19 cellular contexts compared by ENCODE assay signal in the genomic region with DNA sequence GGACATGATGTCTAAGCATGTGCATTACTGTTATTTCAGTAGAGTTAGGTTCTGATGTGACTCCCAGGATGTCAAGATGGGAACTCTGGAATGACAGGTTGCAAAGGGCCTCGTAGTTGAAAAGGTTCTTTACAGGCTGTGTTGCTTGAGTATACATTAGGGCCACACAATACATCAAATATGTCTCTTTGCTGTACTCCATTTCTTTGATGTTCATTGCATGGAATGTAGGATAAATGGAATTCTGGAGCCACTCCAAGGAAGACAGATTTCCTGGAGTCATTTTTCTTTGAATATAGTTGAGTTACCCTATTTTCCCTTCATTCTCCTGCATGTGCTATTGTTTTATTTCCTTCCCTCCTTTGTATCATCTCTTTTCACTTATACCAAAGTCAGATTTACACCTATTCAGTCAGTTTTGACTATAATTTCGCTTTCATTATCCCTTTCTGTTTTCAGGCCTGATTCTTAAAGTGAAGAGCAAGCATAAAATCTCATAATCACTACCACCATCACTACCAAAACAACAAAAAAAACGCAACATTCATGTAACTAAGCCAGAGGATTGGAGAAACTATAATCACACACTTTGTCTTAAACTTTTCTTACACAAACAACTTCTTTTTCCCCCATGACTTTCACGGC.
A peak's percentile ranks its signal among the peaks of the same experiment; 100 is the strongest.
DNase-seq lines count a peak whose midpoint lies in the region; ATAC-seq and TF ChIP-seq lines count a peak whose summit lies in the region.
"Had no signal": no experiment of that assay in that cellular context is flagged by ENCODE, and none has a peak within 500 bp of the region (broad histone marks: within the 10 kb centered on the region; RNA-seq: fewer than 3 reads in every experiment).

No MANE protein-coding gene starts in this region.

- TF ChIP-seq CTCF in chondrocyte (IDR thresholded peaks at IDR 0.05) = no peak

- no peak overlapping the region for H3K4me3 Mint-ChIP-seq in chondrocyte (ENCODE audit: unreplicated experiment)
- H3K4me3 Mint-ChIP-seq: CD4-positive, alpha-beta memory T cell had no signal

- peak; percentile 79 for ATAC-seq in GM18867 (IDR thresholded peaks at IDR 0.05; ENCODE audit: unreplicated experiment)
- ATAC-seq in HG03280 (IDR thresholded peaks at IDR 0.05; ENCODE audit: unreplicated experiment) = peak; percentile 68
- ATAC-seq in HG03196 (IDR thresholded peaks at IDR 0.05; ENCODE audit: unreplicated experiment) = no peak
- ATAC-seq: HCT116 had no signal

- H3K4me1 Mint-ChIP-seq in chondrocyte (ENCODE audit: low read depth) = peaks cover 15% of the 10 kb centered on the region

- H3K27ac Mint-ChIP-seq in chondrocyte (ENCODE audit: unreplicated experiment) = peak overlapping the region; percentile 9
- H3K27ac Mint-ChIP-seq: CD4-positive, alpha-beta memory T cell had no signal

- H3K36me3 Mint-ChIP-seq in chondrocyte (ENCODE audit: low read depth) = no peaks in the 10 kb centered on the region
- H3K36me3 Mint-ChIP-seq: CD4-positive, alpha-beta memory T cell had no signal

- H3K9me3 Mint-ChIP-seq in chondrocyte (ENCODE audit: low read depth) = peaks cover 3% of the 10 kb centered on the region
- H3K9me3 Mint-ChIP-seq: CD4-positive, alpha-beta memory T cell had no signal

- no peaks in the 10 kb centered on the region for H3K27me3 Mint-ChIP-seq in chondrocyte (ENCODE audit: low read depth)

- DNase-seq in chondrocyte (ENCODE audit: low spot score) (no peak), pulmonary artery endothelial cell (ENCODE audit: low read depth, low spot score) (peak; percentile 19), NCI-H82 (lab: John Stamatoyannopoulos, UW) (no peak), DMS53 treated with DMSO at 0.1 percent for 48 hours (lab: John Stamatoyannopoulos, UW; ENCODE audit: unreplicated experiment) (no peak)
- DNase-seq: BE2C; CD4-positive, alpha-beta memory T cell; DMS79 treated with DMSO at 0.1 percent for 48 hours; GDM1; Karpas-422; NCI-H1417; NCI-H2029 treated with DMSO at 0.1 percent for 48 hours; NCI-H510A treated with DMSO at 0.1 percent for 48 hours; OCI-M1; RPMI8226; SW 1271 had no signal
